9 cellular contexts compared by ENCODE assay signal in the genomic region with DNA sequence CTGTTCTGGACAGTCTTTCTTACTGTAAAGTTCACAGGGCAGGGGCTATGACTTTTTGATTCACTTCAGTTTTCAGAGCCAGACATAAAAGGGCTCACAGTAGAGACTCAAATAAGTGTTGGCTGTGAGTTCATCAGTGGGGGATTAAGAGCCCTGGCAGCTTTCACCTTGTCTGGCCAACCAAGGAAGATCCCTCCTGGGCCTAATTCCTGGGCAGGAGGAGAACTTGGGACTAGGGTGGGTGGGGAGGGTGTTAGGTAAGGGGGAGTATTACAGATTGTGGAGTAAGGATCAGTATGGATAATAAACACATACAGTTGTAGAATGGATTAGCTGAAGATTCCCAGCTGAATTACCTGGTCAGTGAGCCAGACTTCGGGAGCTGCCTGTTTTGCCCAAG. TPM values are rescaled to one million over a fixed set of nuclear protein-coding genes. Genes with fewer than 3 reads are reported as not detected.
DNase-seq lines count a peak whose midpoint lies in the region; ATAC-seq and TF ChIP-seq lines count a peak whose summit lies in the region.
"Had no signal": no experiment of that assay in that cellular context is flagged by ENCODE, and none has a peak within 500 bp of the region (broad histone marks: within the 10 kb centered on the region; RNA-seq: fewer than 3 reads in every experiment).

No MANE protein-coding gene starts in this region.

- H3K4me1 ChIP-seq in CD8-positive, alpha-beta memory T cell (ENCODE audit: insufficient read depth, low read length) = peaks cover 12% of the 10 kb centered on the region
- H3K4me1 ChIP-seq in OCI-LY7 (ENCODE audit: insufficient read depth, low read length, poor library complexity, severe bottlenecking) (peaks cover 8% of the 10 kb centered on the region), endodermal cell (ENCODE audit: control insufficient read depth, insufficient read depth, low read length) (peaks cover 3% of the 10 kb centered on the region), ovary (ENCODE audit: insufficient read depth) (peaks cover 3% of the 10 kb centered on the region)

- H3K27me3 ChIP-seq in CD8-positive, alpha-beta memory T cell (ENCODE audit: insufficient read depth, low read length, poor library complexity, severe bottlenecking) = no peaks in the 10 kb centered on the region
- H3K27me3 ChIP-seq in endodermal cell (ENCODE audit: control insufficient read depth, insufficient read depth, low read length, poor library complexity, severe bottlenecking) (no peaks in the 10 kb centered on the region), ovary (no peaks in the 10 kb centered on the region)

- H3K27ac ChIP-seq in CD8-positive, alpha-beta memory T cell (ENCODE audit: low read depth, low read length) = peak overlapping the region; percentile 85
- H3K27ac ChIP-seq in OCI-LY7 (ENCODE audit: low read depth, low read length, poor library complexity, severe bottlenecking) (no peak overlapping the region), endodermal cell (ENCODE audit: low read depth, low read length) (no peak overlapping the region), ovary (peak overlapping the region in 1 of 2 donors; percentile 80)
- H3K27ac ChIP-seq: SK-N-MC had no signal

- TF ChIP-seq CTCF in OCI-LY7 (conservative IDR thresholded peaks at IDR 0.05; ENCODE audit: low read length) (no peak), endodermal cell (conservative IDR thresholded peaks at IDR 0.05) (no peak), ovary (IDR thresholded peaks at IDR 0.05) (no peak)

- CTCF ChIA-PET in CD8-positive, alpha-beta memory T cell (lab: Charles Lee) = interaction anchor here (3.2 to 4.1 kb wide), 2 partner anchors 13 to 105 kb away, joined by 19 to 23 read pairs; no protein-coding TSS in a partner anchor
- CTCF ChIA-PET in OCI-LY7 (lab: Charles Lee; ENCODE audit: unreplicated experiment) = no interaction called here

- no peaks in the 10 kb centered on the region for H3K9me3 Mint-ChIP-seq in CD8-positive, alpha-beta memory T cell
- no peaks in the 10 kb centered on the region for H3K9me3 Mint-ChIP-seq in endodermal cell

- no peaks in the 10 kb centered on the region for H3K79me2 ChIP-seq in OCI-LY7 (ENCODE audit: insufficient read depth, low read depth, low read length)

- DNase-seq in CD8-positive, alpha-beta memory T cell = no peak
- no peak for DNase-seq in OCI-LY7 (ENCODE audit: low spot score)
- DNase-seq in endodermal cell = peak; percentile 31
- no peak for DNase-seq in ovary
- DNase-seq in HK-2 (ENCODE audit: unreplicated experiment) = no peak
- DNase-seq in DMS53 (lab: John Stamatoyannopoulos, UW) = no peak

- 80 to 100% methylated on average over 1 of the region's 1 CpG for WGBS in endodermal cell (ENCODE audit: insufficient coverage in 1 of 2, insufficient read length in 1 of 2), 2 experiments
- 90 to 94% (median 90%) methylated on average over 1 of the region's 1 CpG for WGBS in ovary, 3 donors

- POLR2A ChIA-PET in CD8-positive, alpha-beta memory T cell (lab: Charles Lee) = no interaction called here
- POLR2A ChIA-PET in OCI-LY7 (lab: Charles Lee) = interaction anchor here (1.2 kb wide), 1 partner anchor 162 kb away, joined by 3 read pairs; no protein-coding TSS in a partner anchor

- no peaks in the 10 kb centered on the region for H4K20me1 ChIP-seq in OCI-LY7 (ENCODE audit: insufficient read depth, low read length)

- no peaks in the 10 kb centered on the region for H3K9me3 ChIP-seq in CD8-positive, alpha-beta memory T cell (ENCODE audit: low read length)
- H3K9me3 ChIP-seq in OCI-LY7 (ENCODE audit: low read length) (no peaks in the 10 kb centered on the region), endodermal cell (ENCODE audit: control insufficient read depth, low read length) (no peaks in the 10 kb centered on the region), ovary (no peaks in the 10 kb centered on the region)

- H3K4me1 Mint-ChIP-seq in CD8-positive, alpha-beta memory T cell = peaks cover 26 to 30% (median 29%) of the 10 kb centered on the region in 3 donors
- H3K4me1 Mint-ChIP-seq in endodermal cell = peaks cover 27% of the 10 kb centered on the region

- H2AFZ ChIP-seq in OCI-LY7 (ENCODE audit: low read length) = peak overlapping the region; percentile 78; the same call in 1 of the 2 replicates

- H3K4me3 ChIP-seq in CD8-positive, alpha-beta memory T cell (ENCODE audit: low read length) = peak overlapping the region; percentile 92
- H3K4me3 ChIP-seq in OCI-LY7 (ENCODE audit: low read depth, low read length, poor library complexity, severe bottlenecking) = peak overlapping the region; percentile 82
- H3K4me3 ChIP-seq in endodermal cell (ENCODE audit: low read length) = peak overlapping the region; percentile 95
- H3K4me3 ChIP-seq in ovary = peak overlapping the region; percentile 70

- no peak overlapping the region for H3K9ac ChIP-seq in endodermal cell (ENCODE audit: extremely low read depth, low read length, poor library complexity, severe bottlenecking)

- no peak for TF ChIP-seq EP300 in ovary (IDR thresholded peaks at IDR 0.05)

- H3K4me3 Mint-ChIP-seq in CD8-positive, alpha-beta memory T cell = peak overlapping the region; percentile 86 to 98 (median 93)
- peak overlapping the region; percentile 87 for H3K4me3 Mint-ChIP-seq in endodermal cell

- H3K9me2 ChIP-seq in OCI-LY7 (ENCODE audit: insufficient read depth, low read length) = no peaks in the 10 kb centered on the region

- peaks cover 0 to 5% of the 10 kb centered on the region in 2 donors for H3K27me3 Mint-ChIP-seq in CD8-positive, alpha-beta memory T cell
- H3K27me3 Mint-ChIP-seq in endodermal cell (ENCODE audit: insufficient read depth) = no peaks in the 10 kb centered on the region

- BruUV-seq in OCI-LY7 (replicated peaks; lab: Mats Ljungman, UMichigan) = no TSS peak

- peak overlapping the region; percentile 95 for H3K4me2 ChIP-seq in OCI-LY7 (ENCODE audit: low read length)

- peak overlapping the region; percentile 86 to 96 (median 90) for H3K27ac Mint-ChIP-seq in CD8-positive, alpha-beta memory T cell
- H3K27ac Mint-ChIP-seq in endodermal cell = no peak overlapping the region

- H3K36me3 ChIP-seq in CD8-positive, alpha-beta memory T cell (ENCODE audit: insufficient read depth, low read length) = no peaks in the 10 kb centered on the region
- H3K36me3 ChIP-seq in OCI-LY7 (ENCODE audit: insufficient read depth, low read length) (no peaks in the 10 kb centered on the region), endodermal cell (ENCODE audit: control insufficient read depth, insufficient read depth, low read length) (no peaks in the 10 kb centered on the region), ovary (no peaks in the 10 kb centered on the region)

- ATAC-seq in HG02642 (IDR thresholded peaks at IDR 0.05; ENCODE audit: poor library complexity, unreplicated experiment) = no peak
- no peak for ATAC-seq in HG02870 (IDR thresholded peaks at IDR 0.05; ENCODE audit: unreplicated experiment)

- intact Hi-C loops in OCI-LY7 (cut with micrococcal nuclease; ENCODE audit: unreplicated experiment) = loop anchor here (5.0 kb wide), 1 partner anchor 210 kb away; a partner anchor contains a TSS
- intact Hi-C loops in ovary (cut with DNase I) = loop anchor here in 1 of 4 donors (5.0 kb wide), 1 partner anchor 40 kb away; a partner anchor contains a TSS

- no peak for TF ChIP-seq POLR2A in ovary (IDR thresholded peaks at IDR 0.05)

- H3K36me3 Mint-ChIP-seq in CD8-positive, alpha-beta memory T cell = peaks cover 0 to 10% (median 0%) of the 10 kb centered on the region in 3 donors
- peaks cover 3% of the 10 kb centered on the region for H3K36me3 Mint-ChIP-seq in endodermal cell (ENCODE audit: low read depth)

RNA-seq across cellular contexts. Expression of a gene that starts 0.9 kb away (rescaled TPM):
- 10 to 100 TPM; 16.8 to 19.1 TPM for total RNA-seq in CD8-positive, alpha-beta memory T cell
- 1.8 TPM for polyA plus RNA-seq in CD8-positive, alpha-beta memory T cell
- total RNA-seq in OCI-LY7 (2014; rRNA removed; shearing (Covaris generic)) = 4.5 and 7.8 TPM in 2 replicates
- 9.9 and 10.5 TPM in 2 replicates for total RNA-seq in OCI-LY7 (2022)
- total RNA-seq in endodermal cell = 10 to 100 TPM; 30.7 to 32.8 TPM
- 10.0 TPM for polyA plus RNA-seq in endodermal cell (2013, experiment 1 of 2)
- 13.1 TPM for polyA plus RNA-seq in endodermal cell (2013, experiment 2 of 2)
- total RNA-seq in ovary = 10 to 100 TPM in 4 of 7 donors, 1 to 10 TPM in 3; 7.7 to 19.3 (median 11.6) TPM
- 10 to 100 TPM in 1 of 2 donors, 1 to 10 TPM in 1; 4.3 to 14.1 TPM for polyA plus RNA-seq in ovary

RNA-seq across cellular contexts. Expression of a gene that starts 40.3 kb away (rescaled TPM):
- 1 to 10 TPM; 2.7 to 4.3 TPM for total RNA-seq in CD8-positive, alpha-beta memory T cell
- 10.4 TPM for polyA plus RNA-seq in CD8-positive, alpha-beta memory T cell
- total RNA-seq in OCI-LY7 (2014; rRNA removed; shearing (Covaris generic)) = 0.05 and 0.13 TPM in 2 replicates
- total RNA-seq in OCI-LY7 (2022) = 0.66 TPM in 1 of 2 replicates, not detected in the other
- 10 to 100 TPM; 12.1 to 17.3 TPM for total RNA-seq in endodermal cell
- 6.5 TPM for polyA plus RNA-seq in endodermal cell (2013, experiment 1 of 2)
- polyA plus RNA-seq in endodermal cell (2013, experiment 2 of 2) = 5.5 TPM
- 10 to 100 TPM; 16.1 to 33.2 (median 25.0) TPM for total RNA-seq in ovary
- polyA plus RNA-seq in ovary = 10 to 100 TPM; 19.2 to 57.3 TPM
